ENCODE assay signal across 10 cellular contexts in genomic region chr20:5797843-5798462, GRCh38. TPM values are rescaled to one million over a fixed set of nuclear protein-coding genes. Genes with fewer than 3 reads are reported as not detected.
DNase-seq lines count a peak whose midpoint lies in the region; ATAC-seq and TF ChIP-seq lines count a peak whose summit lies in the region.
"Had no signal": no experiment of that assay in that cellular context is flagged by ENCODE, and none has a peak within 500 bp of the region (broad histone marks: within the 10 kb centered on the region; RNA-seq: fewer than 3 reads in every experiment).

No MANE protein-coding gene starts in this region.

- no peak overlapping the region for H3K27ac ChIP-seq in RWPE1
- H3K27ac ChIP-seq: epithelial cell of prostate had no signal

- H3K4me1 Mint-ChIP-seq in immature natural killer cell, result peaks cover 13 to 15% of the 10 kb centered on the region in 2 donors

- no peaks in the 10 kb centered on the region for H3K9me3 Mint-ChIP-seq in immature natural killer cell

- H3K27ac Mint-ChIP-seq in immature natural killer cell, result peak overlapping the region in 4 of 6 donors; percentile 0 to 71 (median 24)

- ATAC-seq in GM18519 (IDR thresholded peaks at IDR 0.05; ENCODE audit: low FRiP score, unreplicated experiment) (peak; percentile 75), GM21529 (IDR thresholded peaks at IDR 0.05; ENCODE audit: unreplicated experiment) (peak; percentile 96), HG03520 (IDR thresholded peaks at IDR 0.05; ENCODE audit: unreplicated experiment) (peak; percentile 91)

- POLR2A ChIA-PET in RWPE1 (lab: Yijun Ruan, JAX; ENCODE audit: low non-redundant PET), result no interaction called here

- CTCF ChIA-PET in RWPE1 (lab: Yijun Ruan, JAX), result no interaction called here

- DNase-seq in immature natural killer cell (peak in 1 of 3 donors; percentile 2), NCI-H2196 (lab: John Stamatoyannopoulos, UW; ENCODE audit: unreplicated experiment) (no peak), RWPE1 (ENCODE audit: low spot score) (no peak), NCI-H146 (lab: John Stamatoyannopoulos, UW) (no peak), iPS-NIHi7 (ENCODE audit: extremely low spot score) (no peak)
- DNase-seq: NCI-H345 had no signal

- peaks cover 0 to 5% (median 0%) of the 10 kb centered on the region in 3 donors for H3K27me3 Mint-ChIP-seq in immature natural killer cell (ENCODE audit: low read depth in 3 of 3)

- no peak for TF ChIP-seq CTCF in RWPE1 (conservative IDR thresholded peaks at IDR 0.05; ENCODE audit: low read depth)

- peaks cover 10 to 13% (median 11%) of the 10 kb centered on the region in 3 donors for H3K36me3 Mint-ChIP-seq in immature natural killer cell

- H3K4me3 Mint-ChIP-seq in immature natural killer cell, result peak overlapping the region in 2 of 5 donors; percentile 15 to 36

RNA-seq across cellular contexts. Expression of gene SHLD1, which starts 47.8 kb away (rescaled TPM):
- polyA plus RNA-seq in immature natural killer cell, result 10 to 100 TPM; 22.1 to 29.9 (median 27.0) TPM
